In the genomic region with DNA sequence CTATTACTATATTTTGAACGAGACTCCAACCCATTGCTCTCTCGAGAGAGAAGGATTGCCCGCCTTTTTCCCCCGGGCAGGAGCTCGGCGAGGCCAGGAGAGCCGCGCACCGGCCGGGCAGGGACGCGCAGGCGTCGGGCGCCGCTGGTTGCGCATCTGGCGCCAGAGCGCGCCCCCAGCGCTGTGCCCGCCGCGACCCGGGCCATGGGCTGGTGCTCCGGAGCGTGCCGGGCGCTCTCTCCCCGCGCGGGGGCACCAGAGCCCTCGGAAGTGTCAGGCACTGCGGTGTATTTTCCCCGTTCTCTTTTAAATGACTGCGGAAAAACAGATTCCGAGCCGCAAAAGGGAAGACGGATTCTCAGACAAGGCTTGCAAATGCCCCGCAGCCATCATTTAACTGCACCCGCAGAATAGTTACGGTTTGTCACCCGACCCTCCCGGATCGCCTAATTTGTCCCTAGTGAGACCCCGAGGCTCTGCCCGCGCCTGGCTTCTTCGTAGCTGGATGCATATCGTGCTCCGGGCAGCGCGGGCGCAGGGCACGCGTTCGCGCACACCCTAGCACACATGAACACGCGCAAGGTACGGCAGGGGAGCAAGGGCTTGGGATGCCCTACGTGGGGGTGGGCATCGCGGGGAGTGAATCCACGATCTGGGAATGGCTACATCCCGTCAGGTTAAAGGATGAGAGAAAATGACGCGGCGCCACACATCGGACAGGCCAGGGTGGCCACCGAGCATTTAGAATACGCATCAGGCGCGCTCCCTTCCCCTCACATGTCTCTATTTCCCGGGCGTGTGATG, we compare ENCODE assay signal across 8 cellular contexts. TPM values are rescaled to one million over a fixed set of nuclear protein-coding genes. Genes with fewer than 3 reads are reported as not detected.
DNase-seq lines count a peak whose midpoint lies in the region; ATAC-seq and TF ChIP-seq lines count a peak whose summit lies in the region.

No MANE protein-coding gene starts in this region.

- intact Hi-C loops in left lung (cut with DNase I), result no loop called here

- H3K4me3 ChIP-seq in Jurkat, Clone E6-1 (ENCODE audit: low read length), result no peak overlapping the region
- peak overlapping the region; percentile 17 to 46 for H3K4me3 ChIP-seq in left lung

- H3K36me3 ChIP-seq in left lung, result no peaks in the 10 kb centered on the region

- DNase-seq in DMS79 treated with DMSO at 0.1 percent for 48 hours (lab: John Stamatoyannopoulos, UW) (peak; percentile 5), SW480 (ENCODE audit: low spot score) (peak; percentile 83), dermis microvascular lymphatic vessel endothelial cell (ENCODE audit: low read depth in 2 of 2) (peak; percentile 9 to 55), left lung (peak; percentile 35 to 83)
- DNase-seq in Jurkat, Clone E6-1 (ENCODE audit: low read depth, low spot score), result peak; percentile 1
- DNase-seq in stimulated activated CD4-positive, alpha-beta T cell treated with anti-CD3 and anti-CD28 coated beads, Interleukin-4, amount 100 ng/mL, for 24 hours, result peak; percentile 21

- peaks cover 53 to 76% of the 10 kb centered on the region in 2 donors for H3K27me3 ChIP-seq in left lung

- peaks cover 0 to 4% of the 10 kb centered on the region in 2 donors for H3K9me3 ChIP-seq in left lung

- peaks cover 14 to 31% of the 10 kb centered on the region in 2 donors for H3K4me1 ChIP-seq in left lung

- ATAC-seq in GM21515 (IDR thresholded peaks at IDR 0.05; ENCODE audit: unreplicated experiment) (peak; percentile 65), left lung (peak; percentile 94), HG03108 (IDR thresholded peaks at IDR 0.05; ENCODE audit: unreplicated experiment) (no peak)

- TF ChIP-seq CTCF in left lung (IDR thresholded peaks at IDR 0.05), result peak; percentile 34 to 66

- peak overlapping the region in 1 of 2 donors; percentile 5 for H3K27ac ChIP-seq in left lung

RNA-seq across cellular contexts. Expression of gene NTRK2, which starts 1.1 kb away (rescaled TPM):
- not detected for polyA plus RNA-seq in Jurkat, Clone E6-1 (2012; ENCODE audit: insufficient read depth, insufficient read length)
- total RNA-seq in dermis microvascular lymphatic vessel endothelial cell (under 0.01 TPM in 1 of 2 replicates, not detected in the other), left lung (1 to 10 TPM in 1 of 2 donors, under 1 TPM in 1; 0.29 to 3.8 TPM)

Comparison
In these comparisons a context has a peak if more than half of its experiments do, and no peak if none do; other contexts are left out.
1. DNase-seq: peak in every context shown above with its lines; median percentile 83 in SW480; 59 in left lung; 32 in dermis microvascular lymphatic vessel endothelial cell; 21 in stimulated activated CD4-positive, alpha-beta T cell treated with anti-CD3 and anti-CD28 coated beads, Interleukin-4, amount 100 ng/mL, for 24 hours; 5 in DMS79 treated with DMSO at 0.1 percent for 48 hours; 1 in Jurkat, Clone E6-1.